Comparison of ENCODE assay signal across 1 cellular context in the genomic region with DNA sequence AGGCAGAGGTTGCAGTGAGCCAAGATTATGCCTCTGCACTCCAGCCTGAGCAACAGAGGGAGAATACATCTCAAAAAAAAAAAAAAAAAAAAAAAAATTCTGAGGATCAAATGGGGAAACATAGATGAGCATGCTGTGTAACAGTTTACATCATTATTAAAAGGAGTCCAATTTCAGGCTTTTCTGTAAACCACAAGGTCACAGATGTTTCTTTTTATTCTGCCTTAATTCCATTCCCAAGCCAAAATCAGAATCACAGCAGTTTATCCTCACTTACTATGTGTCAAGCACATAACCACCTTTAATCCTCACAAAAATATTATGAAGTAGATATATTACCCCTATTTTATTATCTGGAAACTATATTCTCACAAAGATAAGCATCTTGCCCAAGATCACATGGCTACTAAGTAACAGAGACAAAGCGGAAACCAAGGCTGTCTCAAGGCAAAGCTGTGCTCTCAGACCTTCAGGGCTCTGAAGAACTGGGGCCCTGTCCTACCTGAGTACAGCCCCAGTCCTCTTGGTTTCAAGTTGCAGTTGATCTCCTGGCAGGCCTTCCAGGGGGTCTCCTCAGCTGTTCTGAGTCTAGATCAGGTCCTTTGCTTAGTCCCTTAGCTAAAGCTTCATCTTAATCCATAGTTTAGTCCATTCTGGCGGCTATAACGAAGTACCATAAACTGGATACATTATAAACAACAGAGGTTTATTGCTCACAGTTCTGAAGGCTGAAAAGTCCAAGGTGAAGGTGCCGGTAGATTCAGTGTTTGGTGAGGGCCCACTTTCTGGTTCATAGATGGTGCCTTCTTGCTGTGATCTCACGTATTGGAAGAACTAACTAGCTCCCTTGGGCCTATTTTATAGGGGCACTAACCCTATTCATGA.
TF ChIP-seq lines count a peak whose summit lies in the region.

No MANE protein-coding gene starts in this region.

TF ChIP-seq in HCT116, 20 proteins besides CTCF, POLR2A, EP300 and RAD21 (continued from another document):
- TF ChIP-seq ZNF274 (IDR thresholded peaks at IDR 0.05; ENCODE audit: low read depth, low read length) (no peak), SP1 (IDR thresholded peaks at IDR 0.05; ENCODE audit: low read depth) (no peak), EZH2 (IDR thresholded peaks at IDR 0.05) (no peak), YY1 (IDR thresholded peaks at IDR 0.05; ENCODE audit: extremely low read depth, insufficient replicate concordance, low read depth, low read length) (no peak), CEBPB (IDR thresholded peaks at IDR 0.05; ENCODE audit: low read depth) (no peak), EZH2phosphoT487 (IDR thresholded peaks at IDR 0.05; ENCODE audit: borderline replicate concordance) (no peak), ELF1 (IDR thresholded peaks at IDR 0.05; ENCODE audit: borderline replicate concordance, low read depth) (no peak), ZFX (IDR thresholded peaks at IDR 0.05) (no peak), FOSL1 (IDR thresholded peaks at IDR 0.05; ENCODE audit: low read depth) (no peak), TCF7L2 (IDR thresholded peaks at IDR 0.05; ENCODE audit: borderline replicate concordance, extremely low read depth, insufficient read depth, insufficient read length) (no peak), JUND (IDR thresholded peaks at IDR 0.05) (no peak), POLR2AphosphoS5 (IDR thresholded peaks at IDR 0.05; ENCODE audit: low read depth, low read length) (no peak), SRF (IDR thresholded peaks at IDR 0.05; ENCODE audit: low read depth) (no peak), SIN3A (IDR thresholded peaks at IDR 0.05; ENCODE audit: low read depth) (no peak)
- TF ChIP-seq, protein P1, sequence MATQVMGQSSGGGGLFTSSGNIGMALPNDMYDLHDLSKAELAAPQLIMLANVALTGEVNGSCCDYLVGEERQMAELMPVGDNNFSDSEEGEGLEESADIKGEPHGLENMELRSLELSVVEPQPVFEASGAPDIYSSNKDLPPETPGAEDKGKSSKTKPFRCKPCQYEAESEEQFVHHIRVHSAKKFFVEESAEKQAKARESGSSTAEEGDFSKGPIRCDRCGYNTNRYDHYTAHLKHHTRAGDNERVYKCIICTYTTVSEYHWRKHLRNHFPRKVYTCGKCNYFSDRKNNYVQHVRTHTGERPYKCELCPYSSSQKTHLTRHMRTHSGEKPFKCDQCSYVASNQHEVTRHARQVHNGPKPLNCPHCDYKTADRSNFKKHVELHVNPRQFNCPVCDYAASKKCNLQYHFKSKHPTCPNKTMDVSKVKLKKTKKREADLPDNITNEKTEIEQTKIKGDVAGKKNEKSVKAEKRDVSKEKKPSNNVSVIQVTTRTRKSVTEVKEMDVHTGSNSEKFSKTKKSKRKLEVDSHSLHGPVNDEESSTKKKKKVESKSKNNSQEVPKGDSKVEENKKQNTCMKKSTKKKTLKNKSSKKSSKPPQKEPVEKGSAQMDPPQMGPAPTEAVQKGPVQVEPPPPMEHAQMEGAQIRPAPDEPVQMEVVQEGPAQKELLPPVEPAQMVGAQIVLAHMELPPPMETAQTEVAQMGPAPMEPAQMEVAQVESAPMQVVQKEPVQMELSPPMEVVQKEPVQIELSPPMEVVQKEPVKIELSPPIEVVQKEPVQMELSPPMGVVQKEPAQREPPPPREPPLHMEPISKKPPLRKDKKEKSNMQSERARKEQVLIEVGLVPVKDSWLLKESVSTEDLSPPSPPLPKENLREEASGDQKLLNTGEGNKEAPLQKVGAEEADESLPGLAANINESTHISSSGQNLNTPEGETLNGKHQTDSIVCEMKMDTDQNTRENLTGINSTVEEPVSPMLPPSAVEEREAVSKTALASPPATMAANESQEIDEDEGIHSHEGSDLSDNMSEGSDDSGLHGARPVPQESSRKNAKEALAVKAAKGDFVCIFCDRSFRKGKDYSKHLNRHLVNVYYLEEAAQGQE (IDR thresholded peaks at IDR 0.05; ENCODE audit: low read depth) = no peak
